In genomic region chr10:95423327-95424005, GRCh38 we compare ENCODE assay signal across 13 cellular contexts.
DNase-seq lines count a peak whose midpoint lies in the region; ATAC-seq and TF ChIP-seq lines count a peak whose summit lies in the region.
"Had no signal": no experiment of that assay in that cellular context is flagged by ENCODE, and none has a peak within 500 bp of the region (broad histone marks: within the 10 kb centered on the region; RNA-seq: fewer than 3 reads in every experiment).

No MANE protein-coding gene starts in this region.

- H3K79me1 ChIP-seq in neuronal stem cell (ENCODE audit: low read depth, low read length): no peaks in the 10 kb centered on the region

- H3K23ac ChIP-seq in neuronal stem cell (ENCODE audit: low read depth, low read length, poor library complexity): no peak overlapping the region

- H2AK5ac ChIP-seq in neuronal stem cell (ENCODE audit: low read depth, low read length): no peak overlapping the region

- H2BK12ac ChIP-seq in neuronal stem cell (ENCODE audit: low read length): no peak overlapping the region

- no peak overlapping the region for H3K4ac ChIP-seq in neuronal stem cell (ENCODE audit: low read length)

- H2BK15ac ChIP-seq in neuronal stem cell (ENCODE audit: low read length): no peak overlapping the region

- TF ChIP-seq CTCF in ascending aorta (IDR thresholded peaks at IDR 0.05) (no peak), GM10248 (IDR thresholded peaks at IDR 0.05; ENCODE audit: control extremely low read depth, extremely low read depth, low read depth, missing control alignments) (no peak)

- intact Hi-C loops in ascending aorta (cut with DNase I): no loop called here
- intact Hi-C loops in right cardiac atrium (cut with DNase I): loop anchor here in 3 of 4 donors (5.0 to 10.0 kb wide), 2 partner anchors 36 to 49 kb away; no protein-coding TSS in a partner anchor

- H3K4me1 ChIP-seq in ascending aorta (peaks cover 21 to 59% of the 10 kb centered on the region in 2 donors), right cardiac atrium (ENCODE audit: control insufficient read depth, insufficient read depth, low read length) (peaks cover 10% of the 10 kb centered on the region), stomach smooth muscle (ENCODE audit: control insufficient read depth, insufficient read depth, low read length) (peaks cover 79% of the 10 kb centered on the region), neuronal stem cell (ENCODE audit: control insufficient read depth in 2 of 2, insufficient read depth in 1 of 2, low read depth in 1 of 2, low read length in 2 of 2) (no peaks in the 10 kb centered on the region)
- H3K4me1 ChIP-seq: Peyer's patch had no signal

- CTCF ChIA-PET in GM10248 (lab: Yijun Ruan, JAX): interaction anchor here (1.0 to 1.1 kb wide), 2 partner anchors 24 to 60 kb away, joined by 3 to 4 read pairs; no protein-coding TSS in a partner anchor

- no peak overlapping the region for H3K4me2 ChIP-seq in neuronal stem cell (ENCODE audit: insufficient read depth, low read length, poor library complexity, severe bottlenecking)

- H3K27me3 ChIP-seq in ascending aorta: no peaks in the 10 kb centered on the region
- H3K27me3 ChIP-seq in right cardiac atrium (ENCODE audit: control insufficient read depth, insufficient read depth): no peaks in the 10 kb centered on the region
- H3K27me3 ChIP-seq in stomach smooth muscle (ENCODE audit: control insufficient read depth in 1 of 2, insufficient read depth in 2 of 2, low read length in 2 of 2): no peaks in the 10 kb centered on the region
- no peaks in the 10 kb centered on the region for H3K27me3 ChIP-seq in neuronal stem cell (ENCODE audit: control insufficient read depth in 3 of 3, insufficient read depth in 3 of 3, low read depth in 1 of 3, low read length in 3 of 3)
- H3K27me3 ChIP-seq: Peyer's patch had no signal

- DNase-seq in ascending aorta (ENCODE audit: low spot score in 2 of 2): no peak
- no peak for DNase-seq in right cardiac atrium
- no peak for DNase-seq in NCI-H82 treated with DMSO at 0.1 percent for 48 hours (lab: John Stamatoyannopoulos, UW; ENCODE audit: unreplicated experiment)
- DNase-seq in neuronal stem cell (ENCODE audit: low spot score): no peak
- no peak for DNase-seq in GM10248 (ENCODE audit: extremely low spot score)
- DNase-seq: activated T-cell treated with anti-CD3 and anti-CD28 coated beads, Interleukin-2, amount 50 U/mL, for 24 hours; CD4-positive, CD25-positive, alpha-beta regulatory T cell; NCI-H1048; Peyer's patch; stimulated activated naive CD8-positive, alpha-beta T cell treated with anti-CD3 and anti-CD28 coated beads, Interleukin-15, amount 100 ng/mL, for 72 hours had no signal

- no peak overlapping the region for H2BK120ac ChIP-seq in neuronal stem cell (ENCODE audit: low read depth, low read length)

- no peak overlapping the region for H4K8ac ChIP-seq in neuronal stem cell (ENCODE audit: low read depth, low read length)

- no peak overlapping the region for H3K14ac ChIP-seq in neuronal stem cell (ENCODE audit: low read length)

- WGBS in right cardiac atrium: 47% methylated on average over 6 of the region's 6 CpGs
- no CpG with 5 or more reads among the region's 6 CpGs for WGBS in neuronal stem cell (ENCODE audit: extremely low coverage in 2 of 2, insufficient read length in 2 of 2, insufficient replicate concordance in 1 of 2), 2 donors

- no peak overlapping the region for H2BK5ac ChIP-seq in neuronal stem cell (ENCODE audit: low read length)

- peaks cover 88 to 92% of the 10 kb centered on the region in 2 donors for H3K36me3 ChIP-seq in ascending aorta
- peaks cover 47 to 56% of the 10 kb centered on the region in 2 donors for H3K36me3 ChIP-seq in stomach smooth muscle (ENCODE audit: control insufficient read depth in 2 of 2, insufficient read depth in 2 of 2, low read length in 2 of 2)
- no peaks in the 10 kb centered on the region for H3K36me3 ChIP-seq in neuronal stem cell (replicated peaks in 1 of 2; ENCODE audit: control insufficient read depth in 2 of 2, insufficient read depth in 2 of 2, low read length in 2 of 2)

- H3K27ac ChIP-seq in ascending aorta (peak overlapping the region; percentile 79 to 89), right cardiac atrium (ENCODE audit: low read length) (peak overlapping the region; percentile 30), stomach smooth muscle (ENCODE audit: low read length) (peak overlapping the region; percentile 79), neuronal stem cell (replicated peaks; ENCODE audit: low read length) (no peak overlapping the region)

- H3K9me3 ChIP-seq in ascending aorta: no peaks in the 10 kb centered on the region
- no peaks in the 10 kb centered on the region for H3K9me3 ChIP-seq in right cardiac atrium (ENCODE audit: control insufficient read depth, low read length)
- H3K9me3 ChIP-seq in stomach smooth muscle (ENCODE audit: control insufficient read depth in 2 of 2, low read length in 2 of 2): no peaks in the 10 kb centered on the region
- H3K9me3 ChIP-seq in neuronal stem cell (replicated peaks in 1 of 2; ENCODE audit: control insufficient read depth in 2 of 2, insufficient read depth in 1 of 2, low read depth in 1 of 2, low read length in 2 of 2): no peaks in the 10 kb centered on the region
- H3K9me3 ChIP-seq: Peyer's patch had no signal

- no peak overlapping the region for H4K91ac ChIP-seq in neuronal stem cell (ENCODE audit: low read depth, low read length, poor library complexity)

- H2AFZ ChIP-seq in neuronal stem cell (ENCODE audit: low read length): no peak overlapping the region

- H3K9ac ChIP-seq in stomach smooth muscle (ENCODE audit: low read length in 2 of 2): peak overlapping the region; percentile 18 to 22
- no peak overlapping the region for H3K9ac ChIP-seq in neuronal stem cell (ENCODE audit: low read depth, low read length, poor library complexity)

- H3K4me3 ChIP-seq in ascending aorta (no peak overlapping the region), right cardiac atrium (ENCODE audit: low read length) (no peak overlapping the region), stomach smooth muscle (ENCODE audit: low read length in 2 of 2) (no peak overlapping the region), neuronal stem cell (ENCODE audit: low read length in 2 of 2) (no peak overlapping the region)
- H3K4me3 ChIP-seq: Peyer's patch had no signal

- peak; percentile 47 for ATAC-seq in GM21717 (IDR thresholded peaks at IDR 0.05; ENCODE audit: unreplicated experiment)
- no peak for ATAC-seq in right cardiac atrium
- no peak for ATAC-seq in HG02938 (IDR thresholded peaks at IDR 0.05; ENCODE audit: unreplicated experiment)
- ATAC-seq: stimulated activated naive CD8-positive, alpha-beta T cell treated with anti-CD3 and anti-CD28 coated beads, Interleukin-15, amount 100 ng/mL, for 72 hours had no signal

- H3K18ac ChIP-seq in neuronal stem cell (ENCODE audit: low read length): no peak overlapping the region

- POLR2A ChIA-PET in GM10248 (lab: Yijun Ruan, JAX): no interaction called here
